ENCODE assay signal across 21 cellular contexts in genomic region chr15:44094776-44095175, GRCh38.
DNase-seq lines count a peak whose midpoint lies in the region; TF ChIP-seq lines count a peak whose summit lies in the region.
"Had no signal": no experiment of that assay in that cellular context is flagged by ENCODE, and none has a peak within 500 bp of the region (broad histone marks: within the 10 kb centered on the region; RNA-seq: fewer than 3 reads in every experiment).

No MANE protein-coding gene starts in this region.

- H3K27me3 Mint-ChIP-seq in activated naive CD4-positive, alpha-beta T cell treated with anti-CD3 and anti-CD28 coated beads for 36 hours (ENCODE audit: low read depth) = no peaks in the 10 kb centered on the region

- H3K4me3 ChIP-seq in brain microvascular endothelial cell (ENCODE audit: low read depth, low read length) = no peak overlapping the region
- H3K4me3 ChIP-seq in mesenchymal stem cell (ENCODE audit: insufficient read depth in 1 of 2, low read depth in 1 of 2, low read length in 2 of 2) = no peak overlapping the region
- H3K4me3 ChIP-seq: A549 had no signal

- H3K4ac ChIP-seq in mesenchymal stem cell (ENCODE audit: low read depth in 1 of 2, low read length in 2 of 2) = no peak overlapping the region

- H3K4me2 ChIP-seq in mesenchymal stem cell (ENCODE audit: low read length, poor library complexity, severe bottlenecking) = peak overlapping the region; percentile 16
- H3K4me2 ChIP-seq: A549 had no signal

- H3K23ac ChIP-seq in mesenchymal stem cell (ENCODE audit: low read length in 2 of 2) = no peak overlapping the region

- intact Hi-C loops in activated naive CD4-positive, alpha-beta T cell treated with anti-CD3 and anti-CD28 coated beads for 36 hours (cut with micrococcal nuclease) = no loop called here

- peak overlapping the region; percentile 43 for H3K27ac ChIP-seq in brain microvascular endothelial cell
- no peak overlapping the region for H3K27ac ChIP-seq in mesenchymal stem cell (ENCODE audit: low read length, poor library complexity, severe bottlenecking)
- H3K27ac ChIP-seq: HL-60, RWPE1 had no signal

- H3K4me3 Mint-ChIP-seq in activated naive CD4-positive, alpha-beta T cell treated with anti-CD3 and anti-CD28 coated beads for 36 hours = no peak overlapping the region
- H3K4me3 Mint-ChIP-seq: CD8-positive, alpha-beta memory T cell had no signal

- no peak overlapping the region for H3K27ac Mint-ChIP-seq in activated naive CD4-positive, alpha-beta T cell treated with anti-CD3 and anti-CD28 coated beads for 36 hours

- H2AFZ ChIP-seq in mesenchymal stem cell (ENCODE audit: low read depth, low read length) = no peak overlapping the region

- no peaks in the 10 kb centered on the region for H3K9me3 ChIP-seq in mesenchymal stem cell (ENCODE audit: control insufficient read depth, low read length)
- H3K9me3 ChIP-seq: A549 had no signal

- H3K79me1 ChIP-seq in mesenchymal stem cell (replicated peaks; ENCODE audit: low read length, poor library complexity, severe bottlenecking) = peaks cover 32% of the 10 kb centered on the region

- H2BK5ac ChIP-seq in mesenchymal stem cell (ENCODE audit: low read depth, low read length, poor library complexity, severe bottlenecking) = no peak overlapping the region

- H3K36me3 Mint-ChIP-seq in activated naive CD4-positive, alpha-beta T cell treated with anti-CD3 and anti-CD28 coated beads for 36 hours (ENCODE audit: low read depth) = no peaks in the 10 kb centered on the region
- H3K36me3 Mint-ChIP-seq: CD8-positive, alpha-beta memory T cell had no signal

- no peak overlapping the region for H2AK5ac ChIP-seq in mesenchymal stem cell (ENCODE audit: low read length, severe bottlenecking)

- no peaks in the 10 kb centered on the region for H3K9me3 Mint-ChIP-seq in activated naive CD4-positive, alpha-beta T cell treated with anti-CD3 and anti-CD28 coated beads for 36 hours
- H3K9me3 Mint-ChIP-seq: CD8-positive, alpha-beta memory T cell had no signal

- H4K8ac ChIP-seq in mesenchymal stem cell (ENCODE audit: low read length) = no peak overlapping the region

- H4K91ac ChIP-seq in mesenchymal stem cell (ENCODE audit: low read length) = no peak overlapping the region

- H2BK120ac ChIP-seq in mesenchymal stem cell (ENCODE audit: low read depth, low read length) = no peak overlapping the region

- no peak overlapping the region for H3K18ac ChIP-seq in mesenchymal stem cell (ENCODE audit: low read depth in 1 of 2, low read length in 2 of 2)

- no peak overlapping the region for H2BK15ac ChIP-seq in mesenchymal stem cell (ENCODE audit: low read depth, poor library complexity, severe bottlenecking)

- no peak overlapping the region for H2BK12ac ChIP-seq in mesenchymal stem cell (ENCODE audit: low read length in 2 of 2)

- no peaks in the 10 kb centered on the region for H3K27me3 ChIP-seq in brain microvascular endothelial cell (replicated peaks)
- H3K27me3 ChIP-seq in mesenchymal stem cell (ENCODE audit: control insufficient read depth in 1 of 2, insufficient read depth in 1 of 2, low read length in 2 of 2) = no peaks in the 10 kb centered on the region

- H3K36me3 ChIP-seq in brain microvascular endothelial cell (replicated peaks) = no peaks in the 10 kb centered on the region
- no peaks in the 10 kb centered on the region for H3K36me3 ChIP-seq in mesenchymal stem cell (ENCODE audit: control insufficient read depth in 1 of 2, insufficient read depth in 2 of 2, low read depth in 1 of 2, low read length in 2 of 2)

- CTCF ChIA-PET in activated naive CD4-positive, alpha-beta T cell treated with anti-CD3 and anti-CD28 coated beads for 36 hours (lab: Charles Lee) = no interaction called here

- peak; percentile 52 for DNase-seq in Daoy (ENCODE audit: low read depth)
- DNase-seq in HT1080 (ENCODE audit: low read depth) = peak; percentile 56
- DNase-seq in brain microvascular endothelial cell = peak; percentile 81
- no peak for DNase-seq in mesenchymal stem cell
- DNase-seq in activated T-cell treated with anti-CD3 and anti-CD28 coated beads, Interleukin-2, amount 50 U/mL, for 48 hours = no peak
- no peak for DNase-seq in globus pallidus (ENCODE audit: low spot score)
- DNase-seq in activated naive CD4-positive, alpha-beta T cell treated with anti-CD3 and anti-CD28 coated beads for 36 hours = no peak
- no peak for DNase-seq in NCI-H226
- DNase-seq: C1 segment of cervical spinal cord; CD8-positive, alpha-beta memory T cell; DMS53; H7; NCI-H1105 treated with DMSO at 0.1 percent for 48 hours; NCI-H1694 treated with DMSO at 0.1 percent for 48 hours; NCI-H524; NCI-H82; OCI-M1; SIG-M5 had no signal

- 89% methylated on average over 3 of the region's 3 CpGs for WGBS in mesenchymal stem cell

- H3K4me1 ChIP-seq in mesenchymal stem cell (ENCODE audit: control insufficient read depth, insufficient read depth, low read depth, low read length) = peaks cover 1% of the 10 kb centered on the region

- in situ Hi-C loops in brain microvascular endothelial cell (cut with HindIII; ENCODE audit: low pct_ligation_motif_present, low sequenced_read_pairs) = no loop called here

- H3K14ac ChIP-seq in mesenchymal stem cell (ENCODE audit: low read length in 2 of 2) = no peak overlapping the region

- TF ChIP-seq CTCF in brain microvascular endothelial cell (IDR thresholded peaks at IDR 0.05; ENCODE audit: low read depth, low read length, missing control alignments) = no peak

- H3K4me1 Mint-ChIP-seq in activated naive CD4-positive, alpha-beta T cell treated with anti-CD3 and anti-CD28 coated beads for 36 hours (ENCODE audit: low read depth) = no peaks in the 10 kb centered on the region
- H3K4me1 Mint-ChIP-seq: CD8-positive, alpha-beta memory T cell had no signal

- H3K9ac ChIP-seq in mesenchymal stem cell (ENCODE audit: low read length) = peak overlapping the region; percentile 10

Comparison
In these comparisons a context has a peak if more than half of its experiments do, and no peak if none do; other contexts are left out.
1. DNase-seq: peak in Daoy (single experiment), HT1080 (single experiment) and brain microvascular endothelial cell (single experiment); none in mesenchymal stem cell (single experiment), activated T-cell treated with anti-CD3 and anti-CD28 coated beads, Interleukin-2, amount 50 U/mL, for 48 hours (0 of 2), globus pallidus (single experiment), activated naive CD4-positive, alpha-beta T cell treated with anti-CD3 and anti-CD28 coated beads for 36 hours (single experiment) and NCI-H226 (single experiment).